ENCODE assay signal across 9 cellular contexts in the genomic region with DNA sequence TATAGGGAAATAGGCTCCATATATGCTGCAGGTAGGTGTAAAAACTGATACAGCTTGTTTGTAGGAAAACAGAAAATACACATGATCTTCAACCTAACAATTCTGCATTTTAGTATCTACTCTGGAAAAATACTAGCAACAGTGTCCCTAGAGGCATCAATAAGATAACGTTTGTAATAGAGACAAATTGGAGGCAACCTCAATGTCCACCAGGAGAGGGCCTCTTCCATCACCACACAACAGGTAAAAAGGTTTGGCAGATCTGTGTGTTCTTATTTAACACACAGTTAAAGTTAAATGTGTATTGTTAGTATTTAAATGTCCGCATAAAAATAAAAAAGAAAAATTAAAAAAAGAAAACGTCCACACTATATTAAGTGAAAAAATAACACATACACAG. TPM values are rescaled to one million over a fixed set of nuclear protein-coding genes. Genes with fewer than 3 reads are reported as not detected.
DNase-seq lines count a peak whose midpoint lies in the region; ATAC-seq and TF ChIP-seq lines count a peak whose summit lies in the region.
"Had no signal": no experiment of that assay in that cellular context is flagged by ENCODE, and none has a peak within 500 bp of the region (broad histone marks: within the 10 kb centered on the region; RNA-seq: fewer than 3 reads in every experiment).

No MANE protein-coding gene starts in this region.

- TF ChIP-seq CTCF in Calu3 (IDR thresholded peaks at IDR 0.05; ENCODE audit: unreplicated experiment) (peak; percentile 34), HCT116 (IDR thresholded peaks at IDR 0.05 in 2 of 3, conservative IDR thresholded peaks at IDR 0.05 in 1 of 3; ENCODE audit: borderline replicate concordance in 1 of 3, insufficient read depth in 1 of 3, low read depth in 2 of 3, low read length in 2 of 3) (peak; percentile 74 to 89 (median 81)), ascending aorta (IDR thresholded peaks at IDR 0.05) (no peak)

- H3K4me3 Mint-ChIP-seq in Calu3 (ENCODE audit: low read depth, unreplicated experiment): no peak overlapping the region
- H3K4me3 Mint-ChIP-seq: natural killer cell had no signal

- H3K4me1 Mint-ChIP-seq in Calu3 (ENCODE audit: low read depth, unreplicated experiment): peaks cover 14% of the 10 kb centered on the region

- H3K4me1 ChIP-seq in HCT116 (ENCODE audit: control insufficient read depth in 1 of 2, insufficient read depth in 2 of 2, low read length in 2 of 2) (peaks cover 8 to 9% of the 10 kb centered on the region in 2 experiments; a peak in 2 of 4 replicates), ascending aorta (peaks cover 3 to 9% of the 10 kb centered on the region in 2 donors)

- no peaks in the 10 kb centered on the region for H3K9me3 Mint-ChIP-seq in Calu3 (ENCODE audit: low read depth, unreplicated experiment)
- H3K9me3 Mint-ChIP-seq: natural killer cell had no signal

- no peak overlapping the region for H3K27ac ChIP-seq in HCT116 (ENCODE audit: low read depth, low read length)
- H3K27ac ChIP-seq in ascending aorta: no peak overlapping the region

- H3K9me3 ChIP-seq in HCT116 (ENCODE audit: control insufficient read depth in 1 of 2, insufficient read depth in 1 of 2, low read depth in 1 of 2, low read length in 2 of 2) (no peaks in the 10 kb centered on the region), ascending aorta (no peaks in the 10 kb centered on the region)

- H3K9me2 ChIP-seq in HCT116 (ENCODE audit: insufficient read depth): no peaks in the 10 kb centered on the region

- H2AFZ ChIP-seq in HCT116 (ENCODE audit: low read depth, low read length, poor library complexity, severe bottlenecking): no peak overlapping the region

- H3K27me3 ChIP-seq in HCT116 (ENCODE audit: insufficient read depth, low read length) (no peaks in the 10 kb centered on the region), ascending aorta (no peaks in the 10 kb centered on the region)

- CTCF ChIA-PET in Calu3 (lab: Charles Lee): interaction anchor here (1.1 kb wide), 1 partner anchor 42 kb away, joined by 3 read pairs; no protein-coding TSS in a partner anchor
- CTCF ChIA-PET in HCT116 (lab: Charles Lee): interaction anchor here (2.0 to 2.2 kb wide), 2 partner anchors 24 to 57 kb away, joined by 4 to 16 read pairs; no protein-coding TSS in a partner anchor

- no peak for TF ChIP-seq POLR2A in HCT116 (IDR thresholded peaks at IDR 0.05; ENCODE audit: borderline replicate concordance, extremely low read depth, insufficient read depth, insufficient read length)

- H3K9ac ChIP-seq in HCT116 (ENCODE audit: low read length): no peak overlapping the region

- H3K36me3 Mint-ChIP-seq in Calu3 (ENCODE audit: insufficient read depth, unreplicated experiment): peaks cover 29% of the 10 kb centered on the region

- peak; percentile 48 for TF ChIP-seq RAD21 in HCT116 (IDR thresholded peaks at IDR 0.05; ENCODE audit: low read depth)

- RAD21 ChIA-PET in HCT116 (lab: Charles Lee; ENCODE audit: low non-redundant PET in 1 of 2, low total read pairs in 2 of 2, uncharacterized antibody in 2 of 2, unreplicated experiment in 2 of 2): no interaction called here

- DNase-seq in Calu3 (peak; percentile 46), HCT116 (ENCODE audit: low read depth, low spot score) (peak; percentile 36), SK-N-DZ (ENCODE audit: low spot score) (peak; percentile 17), glomerular visceral epithelial cell (ENCODE audit: extremely low spot score) (peak; percentile 48), ascending aorta (ENCODE audit: low spot score in 2 of 2) (no peak)
- DNase-seq: natural killer cell had no signal

- no peaks in the 10 kb centered on the region for H4K20me1 ChIP-seq in HCT116 (ENCODE audit: insufficient read depth)

- H3K36me3 ChIP-seq in HCT116 (ENCODE audit: control insufficient read depth in 1 of 2, insufficient read depth in 2 of 2, low read length in 2 of 2) (peaks cover 10 to 28% of the 10 kb centered on the region in 2 experiments; a peak in 3 of 4 replicates), ascending aorta (peaks cover 48 to 64% of the 10 kb centered on the region in 2 donors)

- H3K79me2 ChIP-seq in HCT116 (ENCODE audit: insufficient read depth, low read length): peaks cover 13% of the 10 kb centered on the region

- ATAC-seq in HCT116 (peak; percentile 72), GM19397 (IDR thresholded peaks at IDR 0.05; ENCODE audit: unreplicated experiment) (no peak), GM18519 (IDR thresholded peaks at IDR 0.05; ENCODE audit: low FRiP score, unreplicated experiment) (no peak), GM19395 (IDR thresholded peaks at IDR 0.05; ENCODE audit: unreplicated experiment) (no peak)

- POLR2A ChIA-PET in HCT116 (lab: Charles Lee): no interaction called here

- no peak overlapping the region for H3K4me2 ChIP-seq in HCT116 (ENCODE audit: low read length)

- no TSS peak for BruUV-seq in Calu3 (replicated peaks; lab: Mats Ljungman, UMichigan)
- BruUV-seq in HCT116 (replicated peaks; lab: Mats Ljungman, UMichigan): no TSS peak

- intact Hi-C loops in Calu3 (cut with micrococcal nuclease; ENCODE audit: unreplicated experiment): no loop called here
- intact Hi-C loops in HCT116 (cut with micrococcal nuclease): loop anchor here (5.0 kb wide), 1 partner anchor 305 kb away; no protein-coding TSS in a partner anchor
- intact Hi-C loops in ascending aorta (cut with DNase I): no loop called here

- H3K27ac Mint-ChIP-seq in Calu3 (ENCODE audit: unreplicated experiment): no peak overlapping the region
- H3K27ac Mint-ChIP-seq: natural killer cell had no signal

- no peaks in the 10 kb centered on the region for H3K27me3 Mint-ChIP-seq in Calu3 (ENCODE audit: unreplicated experiment)

- H3K4me3 ChIP-seq in HCT116 (replicated peaks in 1 of 2; ENCODE audit: low read depth in 1 of 2, low read length in 2 of 2): no peak overlapping the region
- H3K4me3 ChIP-seq in ascending aorta: no peak overlapping the region

TF ChIP-seq in HCT116, 20 proteins besides CTCF, POLR2A, EP300 and RAD21:
- TF ChIP-seq POLR2AphosphoS5 (IDR thresholded peaks at IDR 0.05; ENCODE audit: low read depth, low read length): no peak
- peak; percentile 17; the same call in 1 of the 2 replicates for TF ChIP-seq CEBPB (IDR thresholded peaks at IDR 0.05; ENCODE audit: low read depth)
- TF ChIP-seq CBX3 (IDR thresholded peaks at IDR 0.05; ENCODE audit: low read depth): no peak
- no peak for TF ChIP-seq SIN3A (IDR thresholded peaks at IDR 0.05; ENCODE audit: low read depth)
- TF ChIP-seq TCF7L2 (IDR thresholded peaks at IDR 0.05; ENCODE audit: borderline replicate concordance, extremely low read depth, insufficient read depth, insufficient read length): no peak

RNA-seq across cellular contexts. Expression of a gene that starts 5.4 kb away (rescaled TPM):
- total RNA-seq in Calu3 (2022) (41.8 and 45.1 TPM in 2 replicates), HCT116 (2021; ENCODE audit: unreplicated experiment) (54.8 TPM), ascending aorta (40.2 TPM)
- polyA plus RNA-seq in HCT116 (2012): 55.0 and 68.5 TPM in 2 replicates
- polyA plus RNA-seq in SK-N-DZ (2014; cell fraction: cytosol; rRNA removed): 31.7 and 32.1 TPM in 2 replicates
- 79.9 and 80.6 TPM in 2 replicates for polyA plus RNA-seq in SK-N-DZ (2014; cell fraction: nucleus; rRNA removed)

RNA-seq across cellular contexts. Expression of a gene that starts 28.5 kb away (rescaled TPM):
- total RNA-seq in Calu3 (2022) (7.6 and 8.0 TPM in 2 replicates), HCT116 (2021; ENCODE audit: unreplicated experiment) (7.1 TPM), ascending aorta (17.9 TPM)
- 2.5 and 3.1 TPM in 2 replicates for polyA plus RNA-seq in HCT116 (2012)
- 6.8 and 6.9 TPM in 2 replicates for polyA plus RNA-seq in SK-N-DZ (2014; cell fraction: cytosol; rRNA removed)
- 3.7 and 4.9 TPM in 2 replicates for polyA plus RNA-seq in SK-N-DZ (2014; cell fraction: nucleus; rRNA removed)

Comparison
In these comparisons a context has a peak if more than half of its experiments do, and no peak if none do; other contexts are left out.
1. DNase-seq: peak in Calu3 (single experiment), HCT116 (single experiment), SK-N-DZ (single experiment) and glomerular visceral epithelial cell (single experiment); none in ascending aorta (0 of 2).
2. CTCF ChIP-seq: peak in Calu3 (single experiment) and HCT116 (3 of 3); none in ascending aorta (0 of 3).